10 cellular contexts compared by ENCODE assay signal in genomic region chr12:131607658-131608447, GRCh38.
DNase-seq lines count a peak whose midpoint lies in the region; ATAC-seq, FAIRE-seq and TF ChIP-seq lines count a peak whose summit lies in the region.
"Had no signal": no experiment of that assay in that cellular context is flagged by ENCODE, and none has a peak within 500 bp of the region (broad histone marks: within the 10 kb centered on the region; RNA-seq: fewer than 3 reads in every experiment).

No MANE protein-coding gene starts in this region.

- H3K4me3 Mint-ChIP-seq in MCF 10A (ENCODE audit: unreplicated experiment): no peak overlapping the region
- no peak overlapping the region for H3K4me3 Mint-ChIP-seq in HFFc6

- ATAC-seq in HG02678 (IDR thresholded peaks at IDR 0.05; ENCODE audit: unreplicated experiment): peak; percentile 69

- no peak for TF ChIP-seq POLR2A in breast epithelium (IDR thresholded peaks at IDR 0.05)
- no peak for TF ChIP-seq POLR2A in transverse colon (IDR thresholded peaks at IDR 0.05)
- TF ChIP-seq POLR2A in H54 (IDR thresholded peaks at IDR 0.05; ENCODE audit: low read depth, low read length): no peak

- WGBS in transverse colon (ENCODE audit: low coverage in 1 of 2), 2 donors: 50 to 52% methylated on average over 5 to 8 of the region's 8 CpGs

- no peak for TF ChIP-seq EP300 in transverse colon (IDR thresholded peaks at IDR 0.05; ENCODE audit: low read depth)

- TF ChIP-seq CTCF in breast epithelium (IDR thresholded peaks at IDR 0.05) (no peak), MCF 10A (IDR thresholded peaks at IDR 0.05; ENCODE audit: unreplicated experiment) (no peak), transverse colon (IDR thresholded peaks at IDR 0.05) (no peak), HFFc6 (IDR thresholded peaks at IDR 0.05) (no peak)

- H3K9me3 Mint-ChIP-seq in MCF 10A (ENCODE audit: unreplicated experiment) (no peaks in the 10 kb centered on the region), HFFc6 (no peaks in the 10 kb centered on the region)

- peaks cover 22% of the 10 kb centered on the region for H3K27me3 Mint-ChIP-seq in MCF 10A (ENCODE audit: insufficient read depth, unreplicated experiment)
- peaks cover 7% of the 10 kb centered on the region for H3K27me3 Mint-ChIP-seq in HFFc6 (ENCODE audit: insufficient read depth)

- H3K36me3 Mint-ChIP-seq in MCF 10A (ENCODE audit: insufficient read depth, unreplicated experiment): no peaks in the 10 kb centered on the region
- H3K36me3 Mint-ChIP-seq in HFFc6 (ENCODE audit: low read depth): no peaks in the 10 kb centered on the region

- intact Hi-C loops in breast epithelium (cut with DNase I; ENCODE audit: low total_unique reads) (no loop called here), MCF 10A (cut with micrococcal nuclease) (no loop called here), transverse colon (cut with DNase I; ENCODE audit: low total_unique reads) (no loop called here)

- H3K9me3 ChIP-seq in breast epithelium: no peaks in the 10 kb centered on the region
- H3K9me3 ChIP-seq in transverse colon: no peaks in the 10 kb centered on the region

- H3K4me3 ChIP-seq in breast epithelium (no peak overlapping the region), transverse colon (no peak overlapping the region)

- BruUV-seq in MCF 10A (replicated peaks; lab: Mats Ljungman, UMichigan): no TSS peak

- FAIRE-seq in H54 (lab: Jason Lieb, UNC): no peak

- H3K4me1 ChIP-seq in breast epithelium (no peaks in the 10 kb centered on the region), transverse colon (peaks cover 0 to 23% (median 3%) of the 10 kb centered on the region in 4 donors)

- DNase-seq in breast epithelium (ENCODE audit: low spot score in 2 of 2): no peak
- DNase-seq in MCF 10A (ENCODE audit: unreplicated experiment): no peak
- peak; percentile 81 for DNase-seq in OCI-M1 (lab: John Stamatoyannopoulos, UW)
- peak; percentile 40 for DNase-seq in transverse colon
- DNase-seq in H54 (ENCODE audit: insufficient read length, low spot score): no peak
- no peak for DNase-seq in NK-92 (lab: John Stamatoyannopoulos, UW; ENCODE audit: unreplicated experiment)
- DNase-seq in HFFc6: no peak
- DNase-seq: C1 segment of cervical spinal cord, IMR-90 had no signal

- H3K27ac ChIP-seq in breast epithelium: peak overlapping the region; percentile 2 to 58
- H3K27ac ChIP-seq in transverse colon: peak overlapping the region in 1 of 4 donors; percentile 38

- CTCF ChIA-PET in MCF 10A (lab: Yijun Ruan, JAX): interaction anchor here (1.5 kb wide), 1 partner anchor 8 kb away, joined by 3 read pairs; no protein-coding TSS in a partner anchor

- H3K4me1 Mint-ChIP-seq in MCF 10A (ENCODE audit: insufficient read depth, unreplicated experiment): peaks cover 4% of the 10 kb centered on the region
- peaks cover 8% of the 10 kb centered on the region; the same call in 1 of the 2 replicates for H3K4me1 Mint-ChIP-seq in HFFc6 (ENCODE audit: low read depth)

- no peaks in the 10 kb centered on the region for H3K36me3 ChIP-seq in breast epithelium
- H3K36me3 ChIP-seq in transverse colon: no peaks in the 10 kb centered on the region

- H3K27me3 ChIP-seq in breast epithelium (peaks cover 0 to 17% of the 10 kb centered on the region in 2 donors), transverse colon (peaks cover 20% of the 10 kb centered on the region)

- in situ Hi-C loops in transverse colon (cut with MboI; ENCODE audit: low pct_ligation_motif_present in 1 of 4, low pct_unique_long_range_greater_than_20kb in 1 of 4, low sequenced_read_pairs in 3 of 4): no loop called here

- POLR2A ChIA-PET in MCF 10A (lab: Yijun Ruan, JAX): no interaction called here

- H3K27ac Mint-ChIP-seq in MCF 10A (ENCODE audit: low read depth, unreplicated experiment) (no peak overlapping the region), HFFc6 (no peak overlapping the region)

Comparison
In these comparisons a context has a peak if more than half of its experiments do, and no peak if none do; other contexts are left out.
1. DNase-seq: peak in OCI-M1 (single experiment) and transverse colon (single experiment); none in breast epithelium (0 of 2), MCF 10A (single experiment), H54 (single experiment), NK-92 (single experiment) and HFFc6 (single experiment).